In the genomic region with DNA sequence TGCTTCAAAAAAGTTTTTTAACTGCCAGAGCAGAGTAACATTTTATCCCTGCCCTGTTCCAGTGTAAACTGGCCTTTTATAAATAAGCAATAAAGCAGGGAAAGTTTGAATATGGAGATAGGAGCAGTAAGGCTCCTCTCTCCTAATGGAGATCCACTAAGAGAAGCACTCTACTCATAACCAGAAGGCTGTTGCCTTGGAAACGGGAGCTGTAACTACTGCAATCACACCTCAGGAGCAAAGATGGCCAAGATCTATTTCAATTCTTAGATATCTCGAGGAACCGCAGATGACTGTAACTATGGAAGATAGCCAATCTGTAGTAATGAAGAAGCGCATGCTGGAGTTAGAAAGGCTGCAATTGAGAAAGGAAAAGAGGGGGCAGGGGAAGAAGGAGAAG, we compare ENCODE assay signal across 9 cellular contexts. TPM values are rescaled to one million over a fixed set of nuclear protein-coding genes. Genes with fewer than 3 reads are reported as not detected.
DNase-seq lines count a peak whose midpoint lies in the region; ATAC-seq and TF ChIP-seq lines count a peak whose summit lies in the region.
"Had no signal": no experiment of that assay in that cellular context is flagged by ENCODE, and none has a peak within 500 bp of the region (broad histone marks: within the 10 kb centered on the region; RNA-seq: fewer than 3 reads in every experiment).

No MANE protein-coding gene starts in this region.

- no peaks in the 10 kb centered on the region for H3K27me3 Mint-ChIP-seq in activated CD4-positive, alpha-beta memory T cell treated with anti-CD3 and anti-CD28 coated beads for 36 hours
- peaks cover 6% of the 10 kb centered on the region for H3K27me3 Mint-ChIP-seq in nephron progenitor cell (ENCODE audit: low read depth, poor library complexity)

- H3K4me1 Mint-ChIP-seq in activated CD4-positive, alpha-beta memory T cell treated with anti-CD3 and anti-CD28 coated beads for 36 hours (ENCODE audit: low read depth) = peaks cover 89% of the 10 kb centered on the region
- peaks cover 28% of the 10 kb centered on the region for H3K4me1 Mint-ChIP-seq in nephron progenitor cell

- no peak overlapping the region for H3K4me2 ChIP-seq in GM23248 (ENCODE audit: unreplicated experiment)

- H3K36me3 Mint-ChIP-seq in activated CD4-positive, alpha-beta memory T cell treated with anti-CD3 and anti-CD28 coated beads for 36 hours = peaks cover 3% of the 10 kb centered on the region
- no peaks in the 10 kb centered on the region for H3K36me3 Mint-ChIP-seq in nephron progenitor cell (ENCODE audit: low read depth)

- in situ Hi-C loops in GM23248 (cut with MboI) = no loop called here

- H3K4me3 ChIP-seq in GM23248 = no peak overlapping the region
- no peak overlapping the region for H3K4me3 ChIP-seq in tibial nerve
- H3K4me3 ChIP-seq in prostate gland = no peak overlapping the region

- no peak overlapping the region for H3K9ac ChIP-seq in GM23248

- POLR2A ChIA-PET in activated CD4-positive, alpha-beta memory T cell treated with anti-CD3 and anti-CD28 coated beads for 36 hours (lab: Charles Lee) = interaction anchor here (0.6 to 2.1 kb wide), 4 partner anchors 8 to 41 kb away, joined by 3 to 8 read pairs (median 5); a partner anchor contains a TSS

- intact Hi-C loops in activated CD4-positive, alpha-beta memory T cell treated with anti-CD3 and anti-CD28 coated beads for 36 hours (cut with micrococcal nuclease) = loop anchor here (1.0 kb wide), 1 partner anchor 10 kb away; no protein-coding TSS in a partner anchor
- intact Hi-C loops in prostate gland (cut with DNase I) = no loop called here

- no peaks in the 10 kb centered on the region for H3F3A ChIP-seq in GM23248 (ENCODE audit: insufficient read depth)

- CTCF ChIA-PET in activated CD4-positive, alpha-beta memory T cell treated with anti-CD3 and anti-CD28 coated beads for 36 hours (lab: Charles Lee) = interaction anchor here (0.8 to 1.7 kb wide), 2 partner anchors 18 to 19 kb away, joined by 3 read pairs; no protein-coding TSS in a partner anchor

- H3K9me2 ChIP-seq in GM23248 (ENCODE audit: insufficient read depth) = no peaks in the 10 kb centered on the region

- 80 to 83% methylated on average over 4 of the region's 4 CpGs for WGBS in GM23248 (ENCODE audit: low coverage in 1 of 2, low lambda C conversion rate in 2 of 2, missing lambda C conversion rate in 2 of 2), 2 experiments
- WGBS in tibial nerve, 2 donors = 59 to 69% methylated on average over 4 of the region's 4 CpGs
- 42% methylated on average over 4 of the region's 4 CpGs for WGBS in prostate gland

- no peaks in the 10 kb centered on the region for H4K20me1 ChIP-seq in GM23248 (ENCODE audit: insufficient read depth)

- H3K4me1 ChIP-seq in GM23248 (ENCODE audit: insufficient read depth) (no peaks in the 10 kb centered on the region), tibial nerve (peaks cover 0 to 19% (median 6%) of the 10 kb centered on the region in 4 donors), prostate gland (replicated peaks) (no peaks in the 10 kb centered on the region)

- no peak for ATAC-seq in GM21447 (IDR thresholded peaks at IDR 0.05; ENCODE audit: unreplicated experiment)

- H3K9me3 ChIP-seq in GM23248 (ENCODE audit: low read depth) (no peaks in the 10 kb centered on the region), tibial nerve (no peaks in the 10 kb centered on the region), prostate gland (no peaks in the 10 kb centered on the region)

- no peaks in the 10 kb centered on the region for H3K9me3 Mint-ChIP-seq in activated CD4-positive, alpha-beta memory T cell treated with anti-CD3 and anti-CD28 coated beads for 36 hours
- no peaks in the 10 kb centered on the region for H3K9me3 Mint-ChIP-seq in nephron progenitor cell

- peak overlapping the region; percentile 74 for H3K27ac Mint-ChIP-seq in activated CD4-positive, alpha-beta memory T cell treated with anti-CD3 and anti-CD28 coated beads for 36 hours
- peak overlapping the region; percentile 32 for H3K27ac Mint-ChIP-seq in nephron progenitor cell

- H2AFZ ChIP-seq in GM23248 = no peak overlapping the region

- TF ChIP-seq POLR2A in tibial nerve (IDR thresholded peaks at IDR 0.05) (no peak), prostate gland (IDR thresholded peaks at IDR 0.05) (no peak)

- H3K79me2 ChIP-seq in GM23248 (ENCODE audit: insufficient read depth) = no peaks in the 10 kb centered on the region

- no peaks in the 10 kb centered on the region for H3K27me3 ChIP-seq in GM23248 (replicated peaks; ENCODE audit: insufficient read depth)
- H3K27me3 ChIP-seq in tibial nerve = no peaks in the 10 kb centered on the region
- no peaks in the 10 kb centered on the region for H3K27me3 ChIP-seq in prostate gland (replicated peaks; ENCODE audit: insufficient read depth)

- H3K27ac ChIP-seq in GM23248 = no peak overlapping the region
- no peak overlapping the region for H3K27ac ChIP-seq in tibial nerve
- H3K27ac ChIP-seq in prostate gland = no peak overlapping the region

- no peak for TF ChIP-seq EP300 in tibial nerve (IDR thresholded peaks at IDR 0.05)

- DNase-seq in NCI-H748 (lab: John Stamatoyannopoulos, UW; ENCODE audit: unreplicated experiment) (peak; percentile 47), NCI-H748 treated with DMSO at 0.1 percent for 48 hours (lab: John Stamatoyannopoulos, UW) (no peak), GM23248 (peak; percentile 10), nephron progenitor cell (no peak), tibial nerve (ENCODE audit: low spot score in 2 of 2) (no peak), prostate gland (ENCODE audit: low spot score) (no peak)
- peak; percentile 63 for DNase-seq in activated CD4-positive, alpha-beta memory T cell treated with anti-CD3 and anti-CD28 coated beads for 36 hours
- DNase-seq: AML-193 had no signal

- no peak for TF ChIP-seq CTCF in nephron progenitor cell (IDR thresholded peaks at IDR 0.05)
- no peak for TF ChIP-seq CTCF in tibial nerve (IDR thresholded peaks at IDR 0.05)
- TF ChIP-seq CTCF in prostate gland (IDR thresholded peaks at IDR 0.05) = no peak

- H3K4me3 Mint-ChIP-seq in activated CD4-positive, alpha-beta memory T cell treated with anti-CD3 and anti-CD28 coated beads for 36 hours = no peak overlapping the region
- H3K4me3 Mint-ChIP-seq in nephron progenitor cell = no peak overlapping the region

- no peaks in the 10 kb centered on the region for H3K36me3 ChIP-seq in GM23248 (ENCODE audit: low read depth)
- no peaks in the 10 kb centered on the region for H3K36me3 ChIP-seq in tibial nerve
- no peaks in the 10 kb centered on the region for H3K36me3 ChIP-seq in prostate gland

RNA-seq across cellular contexts. Expression of a gene that starts 41.4 kb away (rescaled TPM):
- 4.9 and 8.9 TPM in 2 replicates for total RNA-seq in GM23248 (2014; rRNA removed; shearing (Covaris generic))
- polyA plus RNA-seq in GM23248 (2016; fragmentation: Nextera tagmentation; extraction: Ambion mirVana) = 2.7 and 2.9 TPM in 2 replicates
- total RNA-seq in activated CD4-positive, alpha-beta memory T cell treated with anti-CD3 and anti-CD28 coated beads for 36 hours = 100 to 1,000 TPM; 123 to 125 TPM
- 10 to 100 TPM; 28.5 to 48.9 (median 41.5) TPM for total RNA-seq in tibial nerve
- 10 to 100 TPM in 1 of 2 donors, 1 to 10 TPM in 1; 6.0 to 11.2 TPM for total RNA-seq in prostate gland

Comparison
In these comparisons a context has a peak if more than half of its experiments do, and no peak if none do; other contexts are left out.
1. DNase-seq: peak in NCI-H748 (single experiment), GM23248 (single experiment) and activated CD4-positive, alpha-beta memory T cell treated with anti-CD3 and anti-CD28 coated beads for 36 hours (single experiment); none in NCI-H748 treated with DMSO at 0.1 percent for 48 hours (single experiment), nephron progenitor cell (single experiment), tibial nerve (0 of 2) and prostate gland (single experiment).